Comparison of ENCODE assay signal across 14 cellular contexts in genomic region chr21:29305561-29305960, GRCh38. TPM values are rescaled to one million over a fixed set of nuclear protein-coding genes. Genes with fewer than 3 reads are reported as not detected.
DNase-seq lines count a peak whose midpoint lies in the region; ATAC-seq and TF ChIP-seq lines count a peak whose summit lies in the region.
"Had no signal": no experiment of that assay in that cellular context is flagged by ENCODE, and none has a peak within 500 bp of the region (broad histone marks: within the 10 kb centered on the region; RNA-seq: fewer than 3 reads in every experiment).

No MANE protein-coding gene starts in this region.

- peaks cover 99% of the 10 kb centered on the region for H3K79me2 ChIP-seq in Karpas-422 (ENCODE audit: low read length)

- H3K4me1 Mint-ChIP-seq in CD4-positive, CD25-positive, alpha-beta regulatory T cell, result peaks cover 41 to 83% (median 72%) of the 10 kb centered on the region in 4 donors
- peaks cover 43% of the 10 kb centered on the region for H3K4me1 Mint-ChIP-seq in activated CD8-positive, alpha-beta memory T cell treated with anti-CD3 and anti-CD28 coated beads, Interleukin-2, amount 10 ng/mL, durations not matched to agents 7 days and 5 days
- H3K4me1 Mint-ChIP-seq in Caco-2 (ENCODE audit: low read depth, unreplicated experiment), result peaks cover 7% of the 10 kb centered on the region

- CTCF ChIA-PET in activated CD8-positive, alpha-beta memory T cell treated with anti-CD3 and anti-CD28 coated beads, Interleukin-2, amount 10 ng/mL, durations not matched to agents 7 days and 5 days (lab: Charles Lee), result interaction anchor here (0.9 to 1.2 kb wide), 2 partner anchors 9 to 34 kb away, joined by 3 read pairs; no protein-coding TSS in a partner anchor
- CTCF ChIA-PET in Caco-2 (lab: Charles Lee), result no interaction called here

- intact Hi-C loops in Caco-2 (cut with micrococcal nuclease; ENCODE audit: unreplicated experiment), result no loop called here

- no peak overlapping the region for H3K4me3 ChIP-seq in CD4-positive, CD25-positive, alpha-beta regulatory T cell (ENCODE audit: low read depth, low read length)
- no peak overlapping the region for H3K4me3 ChIP-seq in Karpas-422 (ENCODE audit: low read length)
- H3K4me3 ChIP-seq in skeletal muscle satellite cell (ENCODE audit: low read length), result no peak overlapping the region
- no peak overlapping the region for H3K4me3 ChIP-seq in Caco-2 (ENCODE audit: low read depth, low read length)
- H3K4me3 ChIP-seq: body of pancreas, suprapubic skin had no signal

- peaks cover 38% of the 10 kb centered on the region for H3K4me1 ChIP-seq in CD4-positive, CD25-positive, alpha-beta regulatory T cell (ENCODE audit: control insufficient read depth, insufficient read depth, low read length, poor library complexity, severe bottlenecking)
- H3K4me1 ChIP-seq in Karpas-422 (ENCODE audit: low read length) (peaks cover 94% of the 10 kb centered on the region), skeletal muscle satellite cell (ENCODE audit: control insufficient read depth, insufficient read depth, low read length) (peaks cover 61% of the 10 kb centered on the region), Caco-2 (peaks cover 19% of the 10 kb centered on the region; the same call in 1 of the 2 replicates)

- no peak for TF ChIP-seq CTCF in Caco-2 (IDR thresholded peaks at IDR 0.05; ENCODE audit: insufficient read depth in 1 of 2, low read depth in 1 of 2, low read length in 1 of 2, severe bottlenecking in 1 of 2, unreplicated experiment in 1 of 2)

- no peak overlapping the region for H2AFZ ChIP-seq in Karpas-422 (ENCODE audit: low read length)

- ATAC-seq in CD4-positive, CD25-positive, alpha-beta regulatory T cell (ENCODE audit: low read depth in 2 of 2), result no peak
- ATAC-seq in activated CD8-positive, alpha-beta memory T cell treated with anti-CD3 and anti-CD28 coated beads, Interleukin-2, amount 10 ng/mL, durations not matched to agents 7 days and 5 days, result no peak
- ATAC-seq: body of pancreas had no signal

- peaks cover 16% of the 10 kb centered on the region for H3K36me3 Mint-ChIP-seq in CD4-positive, CD25-positive, alpha-beta regulatory T cell
- peaks cover 14% of the 10 kb centered on the region for H3K36me3 Mint-ChIP-seq in activated CD8-positive, alpha-beta memory T cell treated with anti-CD3 and anti-CD28 coated beads, Interleukin-2, amount 10 ng/mL, durations not matched to agents 7 days and 5 days
- peaks cover under 1% of the 10 kb centered on the region for H3K36me3 Mint-ChIP-seq in Caco-2 (ENCODE audit: insufficient read depth, unreplicated experiment)

- H3K9me3 ChIP-seq in CD4-positive, CD25-positive, alpha-beta regulatory T cell (ENCODE audit: control insufficient read depth in 2 of 2, low read length in 2 of 2), result no peaks in the 10 kb centered on the region
- no peaks in the 10 kb centered on the region for H3K9me3 ChIP-seq in Karpas-422 (ENCODE audit: low read length)
- no peaks in the 10 kb centered on the region for H3K9me3 ChIP-seq in skeletal muscle satellite cell (replicated peaks; ENCODE audit: low read length)
- H3K9me3 ChIP-seq in Caco-2, result no peaks in the 10 kb centered on the region
- H3K9me3 ChIP-seq: body of pancreas, suprapubic skin had no signal

- no TSS peak for BruUV-seq in Caco-2 (replicated peaks; lab: Mats Ljungman, UMichigan)

- H3K4me2 ChIP-seq in Karpas-422 (ENCODE audit: low read depth, low read length, poor library complexity, severe bottlenecking), result no peak overlapping the region
- peak overlapping the region; percentile 57 for H3K4me2 ChIP-seq in skeletal muscle satellite cell (ENCODE audit: low read length)

- POLR2A ChIA-PET in Caco-2 (lab: Charles Lee), result interaction anchor here (0.6 kb wide), 1 partner anchor 200 kb away, joined by 7 read pairs; no protein-coding TSS in a partner anchor

- H3K9me2 ChIP-seq in Karpas-422 (replicated peaks; ENCODE audit: insufficient read depth, low read length), result no peaks in the 10 kb centered on the region

- no peak overlapping the region for H3K27ac ChIP-seq in CD4-positive, CD25-positive, alpha-beta regulatory T cell (ENCODE audit: insufficient read depth, low read length, poor library complexity, severe bottlenecking)
- H3K27ac ChIP-seq in Karpas-422 (ENCODE audit: low read length), result peak overlapping the region; percentile 83; the same call in 1 of the 2 replicates
- H3K27ac ChIP-seq: suprapubic skin had no signal

- H3K4me3 Mint-ChIP-seq in CD4-positive, CD25-positive, alpha-beta regulatory T cell, result peak overlapping the region in 1 of 4 donors; percentile 15
- no peak overlapping the region for H3K4me3 Mint-ChIP-seq in activated CD8-positive, alpha-beta memory T cell treated with anti-CD3 and anti-CD28 coated beads, Interleukin-2, amount 10 ng/mL, durations not matched to agents 7 days and 5 days
- no peak overlapping the region for H3K4me3 Mint-ChIP-seq in Caco-2 (ENCODE audit: unreplicated experiment)
- H3K4me3 Mint-ChIP-seq: T-helper 2 cell treated with Interferon-gamma antibody and Interleukin-4, amounts not matched to agents 5 μg/mL and 100 μg/mL, for 36 hours had no signal

- DNase-seq in CD4-positive, CD25-positive, alpha-beta regulatory T cell, result no peak
- DNase-seq in Karpas-422, result no peak
- peak; percentile 27 for DNase-seq in fibroblast of gingiva (ENCODE audit: low read depth)
- DNase-seq in activated CD8-positive, alpha-beta memory T cell treated with anti-CD3 and anti-CD28 coated beads, Interleukin-2, amount 10 ng/mL, durations not matched to agents 7 days and 5 days, result no peak
- no peak for DNase-seq in NCI-H774 (lab: John Stamatoyannopoulos, UW)
- no peak for DNase-seq in Caco-2
- DNase-seq: activated CD4-positive, alpha-beta T cell treated with anti-CD3 and anti-CD28 coated beads for 48 hours; body of pancreas; NK-92 treated with Interleukin-12 subunit alpha and Interleukin-12 subunit beta, amount 100 ng/mL, for 24 hours; occipital lobe; SHP77 had no signal

- no peaks in the 10 kb centered on the region for H3K27me3 Mint-ChIP-seq in CD4-positive, CD25-positive, alpha-beta regulatory T cell
- no peaks in the 10 kb centered on the region for H3K27me3 Mint-ChIP-seq in activated CD8-positive, alpha-beta memory T cell treated with anti-CD3 and anti-CD28 coated beads, Interleukin-2, amount 10 ng/mL, durations not matched to agents 7 days and 5 days
- no peaks in the 10 kb centered on the region for H3K27me3 Mint-ChIP-seq in Caco-2 (ENCODE audit: insufficient read depth, unreplicated experiment)

- H3K27me3 ChIP-seq in CD4-positive, CD25-positive, alpha-beta regulatory T cell (ENCODE audit: control insufficient read depth, insufficient read depth, low read length), result no peaks in the 10 kb centered on the region
- H3K27me3 ChIP-seq in Karpas-422 (ENCODE audit: low read length) (no peaks in the 10 kb centered on the region), skeletal muscle satellite cell (ENCODE audit: control insufficient read depth, insufficient read depth, low read length) (no peaks in the 10 kb centered on the region), Caco-2 (replicated peaks; ENCODE audit: control insufficient read depth, insufficient read depth, low read length) (no peaks in the 10 kb centered on the region)
- H3K27me3 ChIP-seq: body of pancreas, suprapubic skin had no signal

- peak overlapping the region in 2 of 3 donors; percentile 20 to 30 for H3K27ac Mint-ChIP-seq in CD4-positive, CD25-positive, alpha-beta regulatory T cell
- H3K27ac Mint-ChIP-seq in activated CD8-positive, alpha-beta memory T cell treated with anti-CD3 and anti-CD28 coated beads, Interleukin-2, amount 10 ng/mL, durations not matched to agents 7 days and 5 days, result no peak overlapping the region
- no peak overlapping the region for H3K27ac Mint-ChIP-seq in Caco-2 (ENCODE audit: unreplicated experiment)

- H3K9ac ChIP-seq in Karpas-422 (ENCODE audit: low read length) (no peak overlapping the region), skeletal muscle satellite cell (ENCODE audit: low read depth, low read length) (peak overlapping the region; percentile 35)

- H4K20me1 ChIP-seq in Karpas-422 (ENCODE audit: insufficient read depth, low read depth, low read length), result peaks cover 19% of the 10 kb centered on the region

- H3K36me3 ChIP-seq in CD4-positive, CD25-positive, alpha-beta regulatory T cell (ENCODE audit: control insufficient read depth, insufficient read depth, low read length), result peaks cover 4% of the 10 kb centered on the region
- H3K36me3 ChIP-seq in Karpas-422 (ENCODE audit: insufficient read depth, low read length) (peaks cover 18% of the 10 kb centered on the region), skeletal muscle satellite cell (ENCODE audit: insufficient read depth, low read length) (peaks cover 12% of the 10 kb centered on the region), Caco-2 (ENCODE audit: control insufficient read depth, insufficient read depth, low read length) (no peaks in the 10 kb centered on the region; the same call in 1 of the 2 replicates)
- H3K36me3 ChIP-seq: suprapubic skin had no signal

- peaks cover 0 to 3% (median 0%) of the 10 kb centered on the region in 7 donors for H3K9me3 Mint-ChIP-seq in CD4-positive, CD25-positive, alpha-beta regulatory T cell
- H3K9me3 Mint-ChIP-seq in activated CD8-positive, alpha-beta memory T cell treated with anti-CD3 and anti-CD28 coated beads, Interleukin-2, amount 10 ng/mL, durations not matched to agents 7 days and 5 days (ENCODE audit: low read depth), result no peaks in the 10 kb centered on the region
- no peaks in the 10 kb centered on the region for H3K9me3 Mint-ChIP-seq in Caco-2 (ENCODE audit: unreplicated experiment)
- H3K9me3 Mint-ChIP-seq: T-helper 2 cell treated with Interferon-gamma antibody and Interleukin-4, amounts not matched to agents 5 μg/mL and 100 μg/mL, for 36 hours had no signal

RNA-seq across cellular contexts. Expression of gene BACH1, which starts 6.8 kb away (rescaled TPM):
- total RNA-seq in CD4-positive, CD25-positive, alpha-beta regulatory T cell, result 108 TPM
- 10 to 100 TPM; 30.2 to 50.5 (median 40.7) TPM for polyA plus RNA-seq in CD4-positive, CD25-positive, alpha-beta regulatory T cell
- total RNA-seq in Karpas-422 (2014; rRNA removed; shearing (Covaris generic); ENCODE audit: low replicate concordance), result 30.7 and 42.0 TPM in 2 replicates
- total RNA-seq in skeletal muscle satellite cell (2012; rRNA removed), result 40.6 and 46.4 TPM in 2 replicates
- total RNA-seq in activated CD8-positive, alpha-beta memory T cell treated with anti-CD3 and anti-CD28 coated beads, Interleukin-2, amount 10 ng/mL, durations not matched to agents 7 days and 5 days, result 10 to 100 TPM; 19.1 to 22.1 TPM
- total RNA-seq in Caco-2 (2022), result 54.0 and 65.2 TPM in 2 replicates

Comparison
In these comparisons a context has a peak if more than half of its experiments do, and no peak if none do; other contexts are left out.
1. H3K27ac Mint-ChIP-seq: peak in CD4-positive, CD25-positive, alpha-beta regulatory T cell (2 of 3); none in activated CD8-positive, alpha-beta memory T cell treated with anti-CD3 and anti-CD28 coated beads, Interleukin-2, amount 10 ng/mL, durations not matched to agents 7 days and 5 days (single experiment) and Caco-2 (single experiment).